In genomic region chr1:54885863-54886723, GRCh38 we compare ENCODE assay signal across 8 cellular contexts. TPM values are rescaled to one million over a fixed set of nuclear protein-coding genes. Genes with fewer than 3 reads are reported as not detected.
DNase-seq lines count a peak whose midpoint lies in the region; ATAC-seq, FAIRE-seq and TF ChIP-seq lines count a peak whose summit lies in the region.

No MANE protein-coding gene starts in this region.

- no peak for DNase-seq in A549 (ENCODE audit: low read depth in 1 of 2, low spot score in 1 of 2)
- DNase-seq in GM12864 (ENCODE audit: low read depth), result no peak
- peak; percentile 83 for DNase-seq in NCI-H69 (lab: John Stamatoyannopoulos, UW)
- DNase-seq in breast epithelium (ENCODE audit: low spot score in 2 of 2), result no peak
- peak; percentile 45 for DNase-seq in HepG2 (ENCODE audit: low spot score)
- DNase-seq in NK-92 (lab: John Stamatoyannopoulos, UW; ENCODE audit: unreplicated experiment), result no peak

- FAIRE-seq in A549 (lab: Jason Lieb, UNC), result no peak
- FAIRE-seq in HepG2 (lab: Jason Lieb, UNC), result no peak

- peaks cover 66% of the 10 kb centered on the region for H3K79me2 ChIP-seq in HepG2 (ENCODE audit: insufficient read depth, low read length)

- POLR2A ChIA-PET in A549 (lab: Yijun Ruan, JAX) (no interaction called here), HepG2 (lab: Yijun Ruan, JAX) (interaction anchor here (0.6 to 11.2 kb wide), 18 partner anchors 11 to 804 kb away, joined by 3 to 364 read pairs (median 16); no protein-coding TSS in a partner anchor)

- TF ChIP-seq CTCF in A549 (IDR thresholded peaks at IDR 0.05), result no peak
- TF ChIP-seq CTCF in GM12864 (IDR thresholded peaks at IDR 0.05; ENCODE audit: low read depth, low read length, missing control alignments), result no peak
- TF ChIP-seq CTCF in breast epithelium (IDR thresholded peaks at IDR 0.05), result no peak
- no peak for TF ChIP-seq CTCF in HepG2 (CRISPR knock-in tag; IDR thresholded peaks at IDR 0.05)

- peak overlapping the region; percentile 82 for H3K4me2 ChIP-seq in A549
- H3K4me2 ChIP-seq in HepG2 (ENCODE audit: low read depth, low read length), result peak overlapping the region; percentile 100

- no peaks in the 10 kb centered on the region for H3K36me3 ChIP-seq in breast epithelium
- peaks cover 7 to 45% of the 10 kb centered on the region in 2 experiments for H3K36me3 ChIP-seq in HepG2 (replicated peaks in 1 of 2; ENCODE audit: control insufficient read depth in 1 of 2, insufficient read depth in 2 of 2, low read length in 2 of 2)
- H3K36me3 ChIP-seq in thymus (ENCODE audit: control insufficient read depth, insufficient read depth), result peaks cover 3% of the 10 kb centered on the region

- H3K9ac ChIP-seq in HepG2 (ENCODE audit: insufficient read depth, low read depth, low read length), result peak overlapping the region; percentile 98

- H3K27me3 ChIP-seq in breast epithelium (no peaks in the 10 kb centered on the region), HepG2 (ENCODE audit: control insufficient read depth in 1 of 2, insufficient read depth in 2 of 2, low read length in 2 of 2) (no peaks in the 10 kb centered on the region; a peak in 1 of 5 replicates), thymus (ENCODE audit: control insufficient read depth, insufficient read depth) (no peaks in the 10 kb centered on the region)

- H3K9me3 ChIP-seq in A549 (no peaks in the 10 kb centered on the region), breast epithelium (no peaks in the 10 kb centered on the region), HepG2 (ENCODE audit: low read length) (no peaks in the 10 kb centered on the region), thymus (ENCODE audit: control insufficient read depth) (no peaks in the 10 kb centered on the region)

- no peak for TF ChIP-seq POLR2A in A549 (IDR thresholded peaks at IDR 0.05; ENCODE audit: low read length)
- no peak for TF ChIP-seq POLR2A in breast epithelium (IDR thresholded peaks at IDR 0.05)
- TF ChIP-seq POLR2A in HepG2 (IDR thresholded peaks at IDR 0.05; ENCODE audit: insufficient read depth in 1 of 2, low read depth in 2 of 2, low read length in 2 of 2), result peak in 1 of 2 experiments; percentile 40; a peak in 2 of 4 replicates

- peaks cover 55% of the 10 kb centered on the region for H4K20me1 ChIP-seq in HepG2 (ENCODE audit: insufficient read depth, low read length)

- intact Hi-C loops in breast epithelium (cut with DNase I; ENCODE audit: low total_unique reads), result no loop called here
- intact Hi-C loops in HepG2 (cut with micrococcal nuclease; ENCODE audit: unreplicated experiment), result loop anchor here (5.0 kb wide), 1 partner anchor 39 kb away; no protein-coding TSS in a partner anchor

- ATAC-seq in A549 (peak in 1 of 2 experiments; percentile 2; a peak in 2 of 6 replicates), HepG2 (no peak), HG03442 (IDR thresholded peaks at IDR 0.05; ENCODE audit: unreplicated experiment) (no peak)

- in situ Hi-C loops in HepG2 (cut with HindIII; ENCODE audit: extremely low pct_ligation_motif_present, low pct_unique_long_range_greater_than_20kb), result no loop called here

- TF ChIP-seq EP300 in A549 (IDR thresholded peaks at IDR 0.05), result no peak
- no peak for TF ChIP-seq EP300 in HepG2 (IDR thresholded peaks at IDR 0.05; ENCODE audit: low read depth in 2 of 2, low read length in 2 of 2)
- TF ChIP-seq EP300 in HepG2 (CRISPR knock-in tag; IDR thresholded peaks at IDR 0.05; ENCODE audit: borderline replicate concordance), result no peak

- TF ChIP-seq RAD21 in A549 (conservative IDR thresholded peaks at IDR 0.05 in 1 of 2, IDR thresholded peaks at IDR 0.05 in 1 of 2) (no peak), HepG2 (CRISPR knock-in tag; IDR thresholded peaks at IDR 0.05) (no peak)

- H2AFZ ChIP-seq in HepG2 (ENCODE audit: low read length), result no peak overlapping the region

- CTCF ChIA-PET in A549 (lab: Yijun Ruan, JAX) (interaction anchor here (0.9 to 1.8 kb wide), 4 partner anchors 10 to 64 kb away, joined by 3 to 4 read pairs (median 4); no protein-coding TSS in a partner anchor), HepG2 (lab: Yijun Ruan, JAX; ENCODE audit: low intra/inter-chr PET ratio, low total read pairs) (no interaction called here)

- H3K27ac ChIP-seq in A549, result peak overlapping the region; percentile 80 to 95
- peak overlapping the region; percentile 78 to 84 for H3K27ac ChIP-seq in breast epithelium
- peak overlapping the region; percentile 99 for H3K27ac ChIP-seq in HepG2 (ENCODE audit: extremely low read length, insufficient read depth, low read length)
- no peak overlapping the region for H3K27ac ChIP-seq in thymus (ENCODE audit: low read depth)

- peak overlapping the region; percentile 77 for H3K4me3 ChIP-seq in A549
- peak overlapping the region; percentile 79 for H3K4me3 ChIP-seq in GM12864 (ENCODE audit: low read depth, low read length)
- peak overlapping the region; percentile 72 to 88 (median 74) for H3K4me3 ChIP-seq in breast epithelium
- peak overlapping the region; percentile 93 to 99 (median 98) for H3K4me3 ChIP-seq in HepG2 (replicated peaks in 1 of 3; ENCODE audit: insufficient read depth in 1 of 3, low read depth in 2 of 3, low read length in 3 of 3)
- H3K4me3 ChIP-seq in thymus (ENCODE audit: low read length), result peak overlapping the region; percentile 56

- TSS peak; percentile 45 for BruUV-seq in HepG2 (replicated peaks; lab: Mats Ljungman, UMichigan)

- H3K4me1 ChIP-seq in A549, result peaks cover 58% of the 10 kb centered on the region
- H3K4me1 ChIP-seq in breast epithelium, result no peaks in the 10 kb centered on the region
- peaks cover 73% of the 10 kb centered on the region for H3K4me1 ChIP-seq in HepG2 (ENCODE audit: insufficient read depth, low read length)
- peaks cover 12% of the 10 kb centered on the region for H3K4me1 ChIP-seq in thymus (ENCODE audit: control insufficient read depth, insufficient read depth, low read length)

- 61% methylated on average over 22 of the region's 23 CpGs for WGBS in A549 (ENCODE audit: missing lambda C conversion rate)
- 0% methylated on average over 20 of the region's 23 CpGs for WGBS in HepG2 (ENCODE audit: low lambda C conversion rate)
- 55% methylated on average over 23 of the region's 23 CpGs for WGBS in thymus

TF ChIP-seq in A549, 52 proteins besides CTCF, POLR2A, EP300 and RAD21 (continues in another document):
- no peak for TF ChIP-seq KDM1A (IDR thresholded peaks at IDR 0.05; ENCODE audit: low read depth)
- TF ChIP-seq CHD4 (IDR thresholded peaks at IDR 0.05; ENCODE audit: borderline replicate concordance), result no peak
- TF ChIP-seq NFE2L2 (conservative IDR thresholded peaks at IDR 0.05; ENCODE audit: low read length), result no peak
- no peak for TF ChIP-seq HOXA7 (CRISPR knock-in tag; IDR thresholded peaks at IDR 0.05)
- no peak for TF ChIP-seq JUN (IDR thresholded peaks at IDR 0.05)
- no peak for TF ChIP-seq CBX8 (IDR thresholded peaks at IDR 0.05)
- TF ChIP-seq ZFP36 (IDR thresholded peaks at IDR 0.05; ENCODE audit: borderline replicate concordance, partially characterized antibody), result no peak

RNA-seq across cellular contexts. Expression of gene DHCR24, which starts 0.9 kb away (rescaled TPM):
- polyA plus RNA-seq in A549 (2011; rRNA removed) (29.9 and 60.3 TPM in 2 replicates), A549 (2017; fragmentation: RNase III; extraction: RNeasy Plus Mini Kit Qiagen cat#74134 plus additional on column Dnase treatment) (20.4 to 33.3 TPM (median 30.2 TPM) in 3 replicates), HepG2 (2011; rRNA removed) (374 and 484 TPM in 2 replicates), thymus (8.0 TPM)
- 18.5 and 20.6 TPM in 2 replicates for polyA plus RNA-seq in A549 (2012; cell fraction: cytosol; rRNA removed)
- 32.5 and 39.4 TPM in 2 replicates for polyA plus RNA-seq in A549 (2012; cell fraction: nucleus; rRNA removed)
- 126 and 134 TPM in 2 replicates for polyA minus RNA-seq in A549 (2011; rRNA and poly(A)+ RNA removed)
- total RNA-seq in breast epithelium (100 to 1,000 TPM; 149 to 230 (median 157) TPM), HepG2 (2016; rRNA removed; fragmentation: Illumina TruSeq; extraction: Trizol) (250 and 448 TPM in 2 replicates)
- 49.9 and 51.0 TPM in 2 replicates for total RNA-seq in HepG2 (2016; cell fraction: cytosol; rRNA removed; fragmentation: Illumina TruSeq; extraction: Trizol; ENCODE audit: low read depth)
- total RNA-seq in HepG2 (2016; cell fraction: insoluble cytoplasmic fraction; rRNA removed; fragmentation: Illumina TruSeq; extraction: Trizol), result 228 and 439 TPM in 2 replicates
- total RNA-seq in HepG2 (2016; cell fraction: membrane; rRNA removed; fragmentation: Illumina TruSeq; extraction: Trizol), result 153 and 157 TPM in 2 replicates
- 410 and 468 TPM in 2 replicates for total RNA-seq in HepG2 (2016; cell fraction: nucleus; rRNA removed; fragmentation: Illumina TruSeq; extraction: Trizol)
- polyA plus RNA-seq in HepG2 (2011; cell fraction: cytosol; rRNA removed), result 348 and 453 TPM in 2 replicates
- polyA plus RNA-seq in HepG2 (2011; cell fraction: nucleus; rRNA removed), result 376 and 486 TPM in 2 replicates
- polyA plus RNA-seq in HepG2 (2012), result 453 and 672 TPM in 2 replicates
- 36.9 and 39.3 TPM in 2 replicates for polyA plus RNA-seq in HepG2 (2016; cell fraction: cytosol; fragmentation: Illumina TruSeq; extraction: Trizol; ENCODE audit: low read depth)
- polyA plus RNA-seq in HepG2 (2016; cell fraction: insoluble cytoplasmic fraction; fragmentation: Illumina TruSeq; extraction: Trizol; ENCODE audit: low read depth), result 202 and 215 TPM in 2 replicates
- polyA plus RNA-seq in HepG2 (2016; cell fraction: membrane; fragmentation: Illumina TruSeq; extraction: Trizol; ENCODE audit: low read depth), result 86.7 and 89.8 TPM in 2 replicates
- polyA plus RNA-seq in HepG2 (2016; cell fraction: nucleus; fragmentation: Illumina TruSeq; extraction: Trizol; ENCODE audit: insufficient read depth, low read depth), result 516 and 527 TPM in 2 replicates
- polyA minus RNA-seq in HepG2 (2011; rRNA and poly(A)+ RNA removed; ENCODE audit: low replicate concordance), result 777 and 2,246 TPM in 2 replicates
- 316 and 502 TPM in 2 replicates for polyA minus RNA-seq in HepG2 (2011; cell fraction: cytosol; rRNA and poly(A)+ RNA removed)
- polyA minus RNA-seq in HepG2 (2011; cell fraction: nucleus; rRNA and poly(A)+ RNA removed), result 197 and 218 TPM in 2 replicates

Comparison
In these comparisons a context has a peak if more than half of its experiments do, and no peak if none do; other contexts are left out.
1. DNase-seq: peak in NCI-H69 (single experiment) and HepG2 (single experiment); none in A549 (0 of 2), GM12864 (single experiment), breast epithelium (0 of 2) and NK-92 (single experiment).
2. Of the 38 proteins assayed by ChIP-seq in both HepG2 and A549: peak only in HepG2: PHF8; only in A549: none; in both: none; in neither: 35; mixed calls (peak in some experiments, not most) for 2.
3. Peak in every context shown above with its lines, with median percentiles within 50 percentile points of each other: H3K4me3 ChIP-seq.